11 cellular contexts compared by ENCODE assay signal in the genomic region with DNA sequence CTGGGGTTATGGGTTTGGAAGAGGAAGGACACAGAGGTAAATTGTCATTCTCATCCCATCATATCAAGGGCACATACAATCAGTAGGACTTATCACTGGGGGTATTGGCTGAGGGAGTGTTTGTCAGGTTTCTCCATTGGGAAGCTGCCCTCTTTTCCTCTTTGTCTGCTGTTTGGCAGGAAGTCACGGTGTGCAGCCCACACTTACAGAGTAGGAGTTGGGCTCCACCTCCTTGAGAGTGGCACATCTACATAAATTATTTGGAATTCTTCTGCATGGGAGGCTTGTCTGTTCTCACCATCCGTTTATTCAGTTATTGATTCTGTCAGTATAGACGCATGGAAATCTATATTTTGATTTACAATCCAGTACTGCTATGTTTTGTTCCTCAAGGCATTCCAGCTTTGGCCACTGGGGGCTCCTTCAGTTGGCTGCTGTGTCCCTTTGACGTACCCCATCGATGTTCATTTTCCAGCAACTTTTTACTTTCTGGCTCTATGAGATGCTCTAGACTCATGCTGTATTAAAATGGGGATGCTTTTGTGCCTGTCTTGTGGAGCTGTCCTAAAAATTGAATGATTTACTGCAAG.
DNase-seq lines count a peak whose midpoint lies in the region; ATAC-seq, FAIRE-seq and TF ChIP-seq lines count a peak whose summit lies in the region.
"Had no signal": no experiment of that assay in that cellular context is flagged by ENCODE, and none has a peak within 500 bp of the region (broad histone marks: within the 10 kb centered on the region; RNA-seq: fewer than 3 reads in every experiment).

No MANE protein-coding gene starts in this region.

- H3K27ac Mint-ChIP-seq in astrocyte (ENCODE audit: unreplicated experiment) = no peak overlapping the region
- H3K27ac Mint-ChIP-seq: activated CD8-positive, alpha-beta memory T cell treated with anti-CD3 and anti-CD28 coated beads, Interleukin-2, amount 10 ng/mL, durations not matched to agents 7 days and 5 days had no signal

- no peaks in the 10 kb centered on the region for H3K9me3 Mint-ChIP-seq in astrocyte (ENCODE audit: unreplicated experiment)

- 58% methylated on average over 5 of the region's 5 CpGs for WGBS in liver

- H3K9me3 ChIP-seq in astrocyte (ENCODE audit: insufficient read depth, low read depth, low read length) = no peaks in the 10 kb centered on the region
- no peaks in the 10 kb centered on the region for H3K9me3 ChIP-seq in liver (ENCODE audit: control insufficient read depth in 4 of 4, low read length in 3 of 4)
- H3K9me3 ChIP-seq: uterus had no signal

- H3K27ac ChIP-seq in astrocyte (ENCODE audit: low read depth, low read length) (no peak overlapping the region), liver (ENCODE audit: low read depth in 1 of 2, low read length in 2 of 2) (no peak overlapping the region)
- H3K27ac ChIP-seq: skin epidermis, uterus had no signal

- no peak for TF ChIP-seq RAD21 in liver (IDR thresholded peaks at IDR 0.05)

- no peaks in the 10 kb centered on the region for H3K27me3 Mint-ChIP-seq in astrocyte (ENCODE audit: low read depth, unreplicated experiment)
- H3K27me3 Mint-ChIP-seq: activated CD8-positive, alpha-beta memory T cell treated with anti-CD3 and anti-CD28 coated beads, Interleukin-2, amount 10 ng/mL, durations not matched to agents 7 days and 5 days had no signal

- H3K27me3 ChIP-seq in astrocyte (ENCODE audit: insufficient read depth, low read length) (no peaks in the 10 kb centered on the region), liver (ENCODE audit: control insufficient read depth in 4 of 4, insufficient read depth in 4 of 4, low read length in 3 of 4) (no peaks in the 10 kb centered on the region)
- H3K27me3 ChIP-seq: uterus had no signal

- H3K4me3 ChIP-seq in astrocyte (ENCODE audit: insufficient read depth, low read depth, low read length) (no peak overlapping the region), liver (ENCODE audit: low read depth in 1 of 3, low read length in 3 of 3) (no peak overlapping the region)
- H3K4me3 ChIP-seq: skin epidermis, uterus had no signal

- no peak overlapping the region for H2AFZ ChIP-seq in astrocyte (ENCODE audit: low read depth, low read length)

- DNase-seq in AG09319 (ENCODE audit: extremely low read depth, low read depth) (no peak), HEK293T (ENCODE audit: extremely low spot score) (peak; percentile 27), astrocyte (ENCODE audit: low read depth) (no peak), sciatic nerve (ENCODE audit: low spot score) (no peak), NCI-H2196 treated with DMSO at 0.1 percent for 48 hours (lab: John Stamatoyannopoulos, UW; ENCODE audit: unreplicated experiment) (no peak), anterior cingulate cortex (lab: John Stamatoyannopoulos, UW) (no peak)
- DNase-seq in stimulated activated CD4-positive, alpha-beta T cell treated with anti-CD3 and anti-CD28 coated beads, Interleukin-4, amount 100 ng/mL, for 1 hour = no peak
- DNase-seq: activated CD8-positive, alpha-beta memory T cell treated with anti-CD3 and anti-CD28 coated beads, Interleukin-2, amount 10 ng/mL, durations not matched to agents 7 days and 5 days; uterus had no signal

- H3K79me2 ChIP-seq in astrocyte (ENCODE audit: insufficient read depth, low read length) = no peaks in the 10 kb centered on the region

- H3K4me1 ChIP-seq in astrocyte (ENCODE audit: insufficient read depth, low read length) (no peaks in the 10 kb centered on the region), liver (ENCODE audit: control insufficient read depth in 4 of 4, insufficient read depth in 4 of 4, low read length in 3 of 4) (peaks cover 0 to 7% (median 2%) of the 10 kb centered on the region in 4 donors)
- H3K4me1 ChIP-seq: uterus had no signal

- CTCF ChIA-PET in HEK293T (lab: Yijun Ruan, JAX) = no interaction called here

- no peaks in the 10 kb centered on the region for H4K20me1 ChIP-seq in astrocyte (ENCODE audit: insufficient read depth, low read length)

- no peak for ATAC-seq in sciatic nerve
- ATAC-seq: activated CD8-positive, alpha-beta memory T cell treated with anti-CD3 and anti-CD28 coated beads, Interleukin-2, amount 10 ng/mL, durations not matched to agents 7 days and 5 days had no signal

- H3K4me1 Mint-ChIP-seq in astrocyte (ENCODE audit: low read depth, unreplicated experiment) = no peaks in the 10 kb centered on the region
- H3K4me1 Mint-ChIP-seq: activated CD8-positive, alpha-beta memory T cell treated with anti-CD3 and anti-CD28 coated beads, Interleukin-2, amount 10 ng/mL, durations not matched to agents 7 days and 5 days had no signal

- POLR2A ChIA-PET in HEK293T (lab: Yijun Ruan, JAX) = no interaction called here

- intact Hi-C loops in sciatic nerve (cut with DNase I) = no loop called here

- no peak overlapping the region for H3K4me3 Mint-ChIP-seq in astrocyte (ENCODE audit: unreplicated experiment)
- H3K4me3 Mint-ChIP-seq: activated CD8-positive, alpha-beta memory T cell treated with anti-CD3 and anti-CD28 coated beads, Interleukin-2, amount 10 ng/mL, durations not matched to agents 7 days and 5 days had no signal

- H3K9ac ChIP-seq in astrocyte (ENCODE audit: low read length) (no peak overlapping the region), liver (ENCODE audit: low read depth in 1 of 2, low read length in 2 of 2) (no peak overlapping the region)

- FAIRE-seq in astrocyte (lab: Jason Lieb, UNC) = no peak

- H3K4me2 ChIP-seq in astrocyte (ENCODE audit: low read length) = no peak overlapping the region

- no peaks in the 10 kb centered on the region for H3K36me3 Mint-ChIP-seq in astrocyte (ENCODE audit: low read depth, unreplicated experiment)
- H3K36me3 Mint-ChIP-seq: activated CD8-positive, alpha-beta memory T cell treated with anti-CD3 and anti-CD28 coated beads, Interleukin-2, amount 10 ng/mL, durations not matched to agents 7 days and 5 days had no signal

- H3K36me3 ChIP-seq in astrocyte (ENCODE audit: insufficient read depth, low read length) (no peaks in the 10 kb centered on the region), liver (ENCODE audit: control insufficient read depth in 4 of 4, insufficient read depth in 3 of 4, low read depth in 1 of 4, low read length in 3 of 4) (no peaks in the 10 kb centered on the region)
- H3K36me3 ChIP-seq: uterus had no signal

- TF ChIP-seq CTCF in AG09319 (IDR thresholded peaks at IDR 0.05; ENCODE audit: low read depth, low read length) = peak; percentile 14
- TF ChIP-seq CTCF in astrocyte (IDR thresholded peaks at IDR 0.05; ENCODE audit: insufficient read depth, low read depth, low read length) = peak; percentile 49
- TF ChIP-seq CTCF in liver (IDR thresholded peaks at IDR 0.05; ENCODE audit: low read depth, low read length, missing input control) = peak; percentile 8

TF ChIP-seq in HEK293T, 16 proteins besides CTCF, POLR2A, EP300 and RAD21:
- no peak for TF ChIP-seq SUZ12 (IDR thresholded peaks at IDR 0.05)
- TF ChIP-seq ZNF384 (IDR thresholded peaks at IDR 0.05) = no peak
- no peak for TF ChIP-seq HDGF (IDR thresholded peaks at IDR 0.05; ENCODE audit: borderline replicate concordance)
- TF ChIP-seq CTBP1 (IDR thresholded peaks at IDR 0.05; ENCODE audit: borderline replicate concordance) = no peak
- TF ChIP-seq BHLHE40 (IDR thresholded peaks at IDR 0.05; ENCODE audit: borderline replicate concordance) = no peak
- no peak for TF ChIP-seq TARDBP (IDR thresholded peaks at IDR 0.05)
- no peak for TF ChIP-seq FOXA1 (IDR thresholded peaks at IDR 0.05)
- no peak for TF ChIP-seq FOXM1 (IDR thresholded peaks at IDR 0.05; ENCODE audit: borderline replicate concordance)
- no peak for TF ChIP-seq ARNT (IDR thresholded peaks at IDR 0.05)
- TF ChIP-seq SP1 (IDR thresholded peaks at IDR 0.05) = no peak
- no peak for TF ChIP-seq FOXK2 (IDR thresholded peaks at IDR 0.05)
TF ChIP-seq in HEK293T: peak in this region for 0.

TF ChIP-seq in liver, 16 proteins besides CTCF, POLR2A, EP300 and RAD21 (continues in another document):
- TF ChIP-seq YY1 (IDR thresholded peaks at IDR 0.05) = no peak
- TF ChIP-seq HNF4A (conservative IDR thresholded peaks at IDR 0.05) = no peak
- TF ChIP-seq MAX (IDR thresholded peaks at IDR 0.05) = no peak
- no peak for TF ChIP-seq GABPA (IDR thresholded peaks at IDR 0.05 in 1 of 2, conservative IDR thresholded peaks at IDR 0.05 in 1 of 2)
- no peak for TF ChIP-seq ZBTB33 (IDR thresholded peaks at IDR 0.05)
- no peak for TF ChIP-seq FOXA2 (IDR thresholded peaks at IDR 0.05)
- no peak for TF ChIP-seq TAF1 (conservative IDR thresholded peaks at IDR 0.05)
- no peak for TF ChIP-seq FOXA1 (IDR thresholded peaks at IDR 0.05)
- TF ChIP-seq RXRA (IDR thresholded peaks at IDR 0.05) = no peak
- no peak for TF ChIP-seq EGR1 (IDR thresholded peaks at IDR 0.05; ENCODE audit: low read depth in 2 of 2)
- TF ChIP-seq NR2F2 (IDR thresholded peaks at IDR 0.05) = no peak
